1 cellular context compared by ENCODE assay signal in genomic region chrX:24643116-24643515, GRCh38.
TF ChIP-seq lines count a peak whose summit lies in the region.

No MANE protein-coding gene starts in this region.

TF ChIP-seq in HepG2, 621 proteins besides CTCF, POLR2A, EP300 and RAD21:
- TF ChIP-seq POLR2AphosphoS2 (IDR thresholded peaks at IDR 0.05; ENCODE audit: low read depth, low read length), result no peak
- no peak for TF ChIP-seq ZNF710 (CRISPR knock-in tag; IDR thresholded peaks at IDR 0.05; ENCODE audit: borderline replicate concordance)
- no peak for TF ChIP-seq ZNF772 (CRISPR knock-in tag; IDR thresholded peaks at IDR 0.05)
- TF ChIP-seq CEBPZ (IDR thresholded peaks at IDR 0.05; ENCODE audit: low read length), result no peak
- no peak for TF ChIP-seq NR1H2 (CRISPR knock-in tag; IDR thresholded peaks at IDR 0.05; ENCODE audit: borderline replicate concordance, low read depth)
- TF ChIP-seq ZUFSP (CRISPR knock-in tag; IDR thresholded peaks at IDR 0.05; ENCODE audit: borderline replicate concordance), result no peak
- no peak for TF ChIP-seq ZNF101 (CRISPR knock-in tag; IDR thresholded peaks at IDR 0.05; ENCODE audit: borderline replicate concordance, low read depth)
- no peak for TF ChIP-seq ZNF746 (CRISPR knock-in tag; IDR thresholded peaks at IDR 0.05)
- no peak for TF ChIP-seq NCOA5 (CRISPR knock-in tag; IDR thresholded peaks at IDR 0.05)
- no peak for TF ChIP-seq KDM5A (IDR thresholded peaks at IDR 0.05; ENCODE audit: borderline replicate concordance, low read length)
- TF ChIP-seq MIER2 (CRISPR knock-in tag; IDR thresholded peaks at IDR 0.05), result no peak
- no peak for TF ChIP-seq FOXO1 (CRISPR knock-in tag; IDR thresholded peaks at IDR 0.05)
- no peak for TF ChIP-seq ZXDC (CRISPR knock-in tag; IDR thresholded peaks at IDR 0.05)
- TF ChIP-seq ZNF12 (CRISPR knock-in tag; IDR thresholded peaks at IDR 0.05), result no peak
- no peak for TF ChIP-seq ARID5B (CRISPR knock-in tag; IDR thresholded peaks at IDR 0.05)
- no peak for TF ChIP-seq ZIK1 (CRISPR knock-in tag; IDR thresholded peaks at IDR 0.05; ENCODE audit: borderline replicate concordance, low read depth)
- no peak for TF ChIP-seq CENPX (CRISPR knock-in tag; IDR thresholded peaks at IDR 0.05)
- no peak for TF ChIP-seq MAX (IDR thresholded peaks at IDR 0.05)
- TF ChIP-seq ATF5 (CRISPR knock-in tag; IDR thresholded peaks at IDR 0.05; ENCODE audit: low read depth), result no peak
TF ChIP-seq in HepG2: peak in this region for 0.
